In the genomic region with DNA sequence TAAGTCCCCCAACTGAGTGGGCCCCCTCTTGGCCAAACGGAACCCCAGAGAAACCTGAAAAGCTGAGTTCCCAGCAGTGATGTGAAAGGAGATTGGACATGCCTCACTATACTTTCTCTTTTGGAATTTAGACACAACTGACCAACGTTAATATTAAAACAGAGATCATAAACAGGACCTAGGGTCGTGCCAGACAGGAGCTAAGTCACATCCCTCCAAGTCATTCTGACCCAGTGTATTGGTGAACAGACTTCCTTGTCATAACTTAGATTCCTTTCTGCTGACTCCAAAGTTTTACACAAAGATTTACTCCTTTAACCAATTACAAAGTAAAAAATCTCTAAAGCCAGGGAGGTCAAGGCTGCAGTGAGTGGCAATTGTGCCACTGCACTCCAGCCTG, we compare ENCODE assay signal across 12 cellular contexts. TPM values are rescaled to one million over a fixed set of nuclear protein-coding genes. Genes with fewer than 3 reads are reported as not detected.
DNase-seq lines count a peak whose midpoint lies in the region; ATAC-seq and TF ChIP-seq lines count a peak whose summit lies in the region.
"Had no signal": no experiment of that assay in that cellular context is flagged by ENCODE, and none has a peak within 500 bp of the region (broad histone marks: within the 10 kb centered on the region; RNA-seq: fewer than 3 reads in every experiment).

No MANE protein-coding gene starts in this region.

- H3K27ac Mint-ChIP-seq in activated CD4-positive, alpha-beta T cell treated with anti-CD3 and anti-CD28 coated beads for 36 hours, result peak overlapping the region; percentile 52
- H3K27ac Mint-ChIP-seq in osteocyte (ENCODE audit: unreplicated experiment), result peak overlapping the region; percentile 69
- no peak overlapping the region for H3K27ac Mint-ChIP-seq in progenitor cell of endocrine pancreas

- H3K36me3 Mint-ChIP-seq in activated CD4-positive, alpha-beta T cell treated with anti-CD3 and anti-CD28 coated beads for 36 hours (ENCODE audit: low read depth), result peaks cover 62% of the 10 kb centered on the region
- H3K36me3 Mint-ChIP-seq in osteocyte (ENCODE audit: unreplicated experiment), result peaks cover 20% of the 10 kb centered on the region
- peaks cover 12% of the 10 kb centered on the region for H3K36me3 Mint-ChIP-seq in progenitor cell of endocrine pancreas (ENCODE audit: insufficient read depth)

- no peaks in the 10 kb centered on the region for H3K79me2 ChIP-seq in PC-9 (ENCODE audit: low read depth)
- no peaks in the 10 kb centered on the region for H3K79me2 ChIP-seq in OCI-LY7 (ENCODE audit: insufficient read depth, low read depth, low read length)

- BruUV-seq in PC-9 (replicated peaks; lab: Mats Ljungman, UMichigan) (no TSS peak), OCI-LY7 (replicated peaks; lab: Mats Ljungman, UMichigan) (no TSS peak)

- H3K36me3 ChIP-seq in PC-9 (ENCODE audit: low read depth), result no peaks in the 10 kb centered on the region
- peaks cover 23% of the 10 kb centered on the region for H3K36me3 ChIP-seq in effector memory CD4-positive, alpha-beta T cell (ENCODE audit: control insufficient read depth, insufficient read depth, low read length)
- H3K36me3 ChIP-seq in OCI-LY7 (ENCODE audit: insufficient read depth, low read length), result peaks cover 14% of the 10 kb centered on the region; the same call in 1 of the 2 replicates
- H3K36me3 ChIP-seq in lower lobe of right lung, result peaks cover 16% of the 10 kb centered on the region
- H3K36me3 ChIP-seq: right atrium auricular region had no signal

- H3K27me3 Mint-ChIP-seq in activated CD4-positive, alpha-beta T cell treated with anti-CD3 and anti-CD28 coated beads for 36 hours, result no peaks in the 10 kb centered on the region
- H3K27me3 Mint-ChIP-seq in osteocyte (ENCODE audit: unreplicated experiment) (no peaks in the 10 kb centered on the region), progenitor cell of endocrine pancreas (no peaks in the 10 kb centered on the region)

- intact Hi-C loops in activated CD4-positive, alpha-beta T cell treated with anti-CD3 and anti-CD28 coated beads for 36 hours (cut with DNase I, micrococcal nuclease), result loop anchor here in 1 of 2 experiments (10.0 kb wide), 1 partner anchor 48 kb away; a partner anchor contains a TSS
- intact Hi-C loops in PC-9 (cut with micrococcal nuclease; ENCODE audit: unreplicated experiment) (loop anchor here (5.0 kb wide), 1 partner anchor 45 kb away; a partner anchor contains a TSS), OCI-LY7 (cut with micrococcal nuclease; ENCODE audit: unreplicated experiment) (no loop called here), lower lobe of right lung (cut with DNase I) (no loop called here)

- H2AFZ ChIP-seq in PC-9 (no peak overlapping the region; the same call in 1 of the 2 replicates), OCI-LY7 (ENCODE audit: low read length) (no peak overlapping the region)

- H3K9me3 Mint-ChIP-seq in activated CD4-positive, alpha-beta T cell treated with anti-CD3 and anti-CD28 coated beads for 36 hours (ENCODE audit: low read depth), result no peaks in the 10 kb centered on the region
- H3K9me3 Mint-ChIP-seq in osteocyte (ENCODE audit: unreplicated experiment) (peaks cover 6% of the 10 kb centered on the region), progenitor cell of endocrine pancreas (ENCODE audit: low read depth) (no peaks in the 10 kb centered on the region)
- H3K9me3 Mint-ChIP-seq: activated naive CD4-positive, alpha-beta T cell treated with anti-CD3 and anti-CD28 coated beads, Interleukin-2, amount 50 U/mL, for 72 hours had no signal

- POLR2A ChIA-PET in activated CD4-positive, alpha-beta T cell treated with anti-CD3 and anti-CD28 coated beads for 36 hours (lab: Charles Lee), result interaction anchor here (1.1 kb wide), 1 partner anchor 9 kb away, joined by 3 read pairs; no protein-coding TSS in a partner anchor
- POLR2A ChIA-PET in PC-9 (lab: Charles Lee; ENCODE audit: unreplicated experiment), result no interaction called here
- POLR2A ChIA-PET in OCI-LY7 (lab: Charles Lee), result no interaction called here

- H3K4me1 ChIP-seq in PC-9 (replicated peaks; ENCODE audit: insufficient read depth) (peaks cover 32% of the 10 kb centered on the region), OCI-LY7 (ENCODE audit: insufficient read depth, low read length, poor library complexity, severe bottlenecking) (no peaks in the 10 kb centered on the region), lower lobe of right lung (no peaks in the 10 kb centered on the region)
- peaks cover 37% of the 10 kb centered on the region for H3K4me1 ChIP-seq in effector memory CD4-positive, alpha-beta T cell (ENCODE audit: control insufficient read depth, insufficient read depth, low read length, poor library complexity, severe bottlenecking)
- H3K4me1 ChIP-seq: right atrium auricular region had no signal

- H3K27me3 ChIP-seq in PC-9 (ENCODE audit: insufficient read depth, low read depth), result no peaks in the 10 kb centered on the region
- H3K27me3 ChIP-seq in effector memory CD4-positive, alpha-beta T cell (replicated peaks; ENCODE audit: control insufficient read depth, insufficient read depth, low read length, poor library complexity, severe bottlenecking), result no peaks in the 10 kb centered on the region
- H3K27me3 ChIP-seq in lower lobe of right lung (ENCODE audit: low read depth), result no peaks in the 10 kb centered on the region
- H3K27me3 ChIP-seq: right atrium auricular region had no signal

- peaks cover 49% of the 10 kb centered on the region for H3K4me1 Mint-ChIP-seq in activated CD4-positive, alpha-beta T cell treated with anti-CD3 and anti-CD28 coated beads for 36 hours
- H3K4me1 Mint-ChIP-seq in osteocyte (ENCODE audit: unreplicated experiment) (peaks cover 36% of the 10 kb centered on the region), progenitor cell of endocrine pancreas (ENCODE audit: low read depth) (no peaks in the 10 kb centered on the region)

- H3K4me3 Mint-ChIP-seq in activated CD4-positive, alpha-beta T cell treated with anti-CD3 and anti-CD28 coated beads for 36 hours, result no peak overlapping the region
- no peak overlapping the region for H3K4me3 Mint-ChIP-seq in osteocyte (ENCODE audit: unreplicated experiment)
- no peak overlapping the region for H3K4me3 Mint-ChIP-seq in progenitor cell of endocrine pancreas (ENCODE audit: low read depth)

- TF ChIP-seq CTCF in PC-9 (conservative IDR thresholded peaks at IDR 0.05) (no peak), osteocyte (IDR thresholded peaks at IDR 0.05) (no peak), progenitor cell of endocrine pancreas (IDR thresholded peaks at IDR 0.05; ENCODE audit: unreplicated experiment) (no peak), OCI-LY7 (conservative IDR thresholded peaks at IDR 0.05; ENCODE audit: low read length) (no peak), lower lobe of right lung (IDR thresholded peaks at IDR 0.05) (no peak)

- ATAC-seq in activated CD4-positive, alpha-beta T cell treated with anti-CD3 and anti-CD28 coated beads for 36 hours, result no peak
- no peak for ATAC-seq in lower lobe of right lung

- CTCF ChIA-PET in activated CD4-positive, alpha-beta T cell treated with anti-CD3 and anti-CD28 coated beads for 36 hours (lab: Charles Lee), result interaction anchor here (0.6 to 1.8 kb wide), 3 partner anchors 12 to 391 kb away, joined by 3 to 9 read pairs (median 3); no protein-coding TSS in a partner anchor
- CTCF ChIA-PET in PC-9 (lab: Charles Lee) (no interaction called here), OCI-LY7 (lab: Charles Lee; ENCODE audit: unreplicated experiment) (no interaction called here)

- H3K9me2 ChIP-seq in PC-9 (ENCODE audit: insufficient read depth), result no peaks in the 10 kb centered on the region
- H3K9me2 ChIP-seq in OCI-LY7 (ENCODE audit: insufficient read depth, low read length), result no peaks in the 10 kb centered on the region

- H3K9me3 ChIP-seq in PC-9 (ENCODE audit: insufficient read depth, low read depth), result no peaks in the 10 kb centered on the region
- no peaks in the 10 kb centered on the region for H3K9me3 ChIP-seq in effector memory CD4-positive, alpha-beta T cell (ENCODE audit: control insufficient read depth, low read length)
- no peaks in the 10 kb centered on the region for H3K9me3 ChIP-seq in OCI-LY7 (ENCODE audit: low read length)
- H3K9me3 ChIP-seq in lower lobe of right lung, result no peaks in the 10 kb centered on the region
- H3K9me3 ChIP-seq: right atrium auricular region had no signal

- H3K4me3 ChIP-seq in PC-9 (no peak overlapping the region), OCI-LY7 (ENCODE audit: low read depth, low read length, poor library complexity, severe bottlenecking) (no peak overlapping the region), lower lobe of right lung (no peak overlapping the region)
- no peak overlapping the region for H3K4me3 ChIP-seq in effector memory CD4-positive, alpha-beta T cell (ENCODE audit: insufficient read depth, low read depth, low read length, poor library complexity, severe bottlenecking)
- H3K4me3 ChIP-seq: right atrium auricular region had no signal

- peaks cover 15% of the 10 kb centered on the region; the same call in 1 of the 2 replicates for H3F3A ChIP-seq in PC-9 (ENCODE audit: insufficient read depth, low read depth)

- DNase-seq in activated CD4-positive, alpha-beta T cell treated with anti-CD3 and anti-CD28 coated beads for 36 hours, result no peak
- DNase-seq in activated CD4-positive, alpha-beta T cell treated with anti-CD3 and anti-CD28 coated beads for 1 hour, result no peak
- DNase-seq in PC-9 (peak in 1 of 2 experiments; percentile 76), osteocyte (ENCODE audit: extremely low spot score, unreplicated experiment) (no peak), progenitor cell of endocrine pancreas (ENCODE audit: low spot score, unreplicated experiment) (no peak), OCI-LY7 (ENCODE audit: low spot score) (no peak), lower lobe of right lung (no peak)
- DNase-seq in effector memory CD4-positive, alpha-beta T cell, result no peak
- DNase-seq: NCI-H1436; stimulated activated naive CD4-positive, alpha-beta T cell treated with Interleukin-2 at 50 U/mL for 16 hours had no signal

- peak overlapping the region; percentile 67 for H3K27ac ChIP-seq in PC-9
- H3K27ac ChIP-seq in effector memory CD4-positive, alpha-beta T cell (ENCODE audit: insufficient read depth, low read length, poor library complexity, severe bottlenecking), result peak overlapping the region; percentile 39
- no peak overlapping the region for H3K27ac ChIP-seq in OCI-LY7 (ENCODE audit: low read depth, low read length, poor library complexity, severe bottlenecking)
- no peak overlapping the region for H3K27ac ChIP-seq in lower lobe of right lung
- H3K27ac ChIP-seq: right atrium auricular region had no signal

- no peaks in the 10 kb centered on the region; the same call in 1 of the 2 replicates for H4K20me1 ChIP-seq in PC-9 (ENCODE audit: insufficient read depth)
- no peaks in the 10 kb centered on the region for H4K20me1 ChIP-seq in OCI-LY7 (ENCODE audit: insufficient read depth, low read length)

- peak overlapping the region; percentile 41 for H3K4me2 ChIP-seq in PC-9
- H3K4me2 ChIP-seq in OCI-LY7 (ENCODE audit: low read length), result no peak overlapping the region

RNA-seq across cellular contexts. Expression of a gene that starts 46.9 kb away (rescaled TPM):
- 10 to 100 TPM; 35.6 to 37.7 TPM for total RNA-seq in activated CD4-positive, alpha-beta T cell treated with anti-CD3 and anti-CD28 coated beads for 36 hours
- 61.3 and 65.6 TPM in 2 replicates for total RNA-seq in PC-9 (2021)
- 22.5 and 23.2 TPM in 2 replicates for total RNA-seq in osteocyte
- 60.7 and 62.1 TPM in 2 replicates for total RNA-seq in progenitor cell of endocrine pancreas
- 21.9 and 23.6 TPM in 2 replicates for total RNA-seq in OCI-LY7 (2014; rRNA removed; shearing (Covaris generic))
- 20.5 and 30.4 TPM in 2 replicates for total RNA-seq in OCI-LY7 (2022)
- total RNA-seq in lower lobe of right lung, result 60.0 TPM

Comparison
In these comparisons a context has a peak if more than half of its experiments do, and no peak if none do; other contexts are left out.
1. H3K27ac ChIP-seq: peak in PC-9 (single experiment) and effector memory CD4-positive, alpha-beta T cell (single experiment); none in OCI-LY7 (single experiment) and lower lobe of right lung (single experiment).